Comparison of ENCODE assay signal across 30 cellular contexts in genomic region chr5:81070561-81070960, GRCh38.
"Had no signal": no experiment of that assay in that cellular context is flagged by ENCODE, and none has a peak within 500 bp of the region (broad histone marks: within the 10 kb centered on the region; RNA-seq: fewer than 3 reads in every experiment).

No MANE protein-coding gene starts in this region.

- H3K4me1 Mint-ChIP-seq: naive B cell; nephron progenitor cell; neural crest cell; stimulated activated effector memory CD8-positive, alpha-beta T cell treated with anti-CD3 and anti-CD28 coated beads, Interleukin-12 subunit alpha, Interleukin-12 subunit beta, amount 100 ng/mL, for 72 hours had no signal

- H3K27me3 Mint-ChIP-seq: naive thymus-derived CD8-positive, alpha-beta T cell; stimulated activated naive CD8-positive, alpha-beta T cell treated with anti-CD3 and anti-CD28 coated beads, Interleukin-15, Interleukin-2, amounts not matched to agents 100 ng/mL and 50 ng/mL, for 24 hours; type B pancreatic cell had no signal

- ATAC-seq: naive thymus-derived CD8-positive, alpha-beta T cell; natural killer cell treated with Interleukin-12 subunit alpha and Interleukin-12 subunit beta and Interleukin-15 and Interleukin-18, amount 100 ng/mL, for 72 hours; pancreas; right cardiac atrium; stimulated activated effector memory CD8-positive, alpha-beta T cell treated with anti-CD3 and anti-CD28 coated beads, Interleukin-12 subunit alpha, Interleukin-12 subunit beta, amount 100 ng/mL, for 72 hours; upper lobe of right lung had no signal

- H3K9me3 ChIP-seq: neutrophil, pancreas, prostate gland, right lobe of liver, sigmoid colon, stomach, suprapubic skin, testis, tibial artery, transverse colon, upper lobe of right lung, uterus had no signal

- H3K9me3 Mint-ChIP-seq: naive B cell; naive thymus-derived CD8-positive, alpha-beta T cell; natural killer cell treated with Interleukin-12 subunit alpha and Interleukin-12 subunit beta and Interleukin-15 and Interleukin-18, amount 100 ng/mL, for 72 hours; nephron progenitor cell; neural crest cell; stimulated activated effector memory CD8-positive, alpha-beta T cell treated with anti-CD3 and anti-CD28 coated beads, Interleukin-12 subunit alpha, Interleukin-12 subunit beta, amount 100 ng/mL, for 72 hours; stimulated activated naive CD8-positive, alpha-beta T cell treated with anti-CD3 and anti-CD28 coated beads, Interleukin-15, Interleukin-2, amounts not matched to agents 100 ng/mL and 50 ng/mL, for 24 hours; type B pancreatic cell had no signal

- H3K36me3 ChIP-seq: neutrophil, pancreas, prostate gland, right lobe of liver, sigmoid colon, stomach, suprapubic skin, tibial artery, transverse colon, upper lobe of right lung, uterus had no signal

- H3K36me3 Mint-ChIP-seq: naive B cell; natural killer cell treated with Interleukin-12 subunit alpha and Interleukin-12 subunit beta and Interleukin-15 and Interleukin-18, amount 100 ng/mL, for 72 hours; type B pancreatic cell had no signal

- H3K4me3 Mint-ChIP-seq: naive B cell; naive thymus-derived CD8-positive, alpha-beta T cell; natural killer cell treated with Interleukin-12 subunit alpha and Interleukin-12 subunit beta and Interleukin-15 and Interleukin-18, amount 100 ng/mL, for 72 hours; nephron progenitor cell; neural crest cell; stimulated activated effector memory CD8-positive, alpha-beta T cell treated with anti-CD3 and anti-CD28 coated beads, Interleukin-12 subunit alpha, Interleukin-12 subunit beta, amount 100 ng/mL, for 72 hours; stimulated activated naive CD8-positive, alpha-beta T cell treated with anti-CD3 and anti-CD28 coated beads, Interleukin-15, Interleukin-2, amounts not matched to agents 100 ng/mL and 50 ng/mL, for 24 hours; type B pancreatic cell had no signal

- H3K4me3 ChIP-seq: pancreas, prostate gland, right lobe of liver, sigmoid colon, stomach, suprapubic skin, testis, tibial artery, transverse colon, upper lobe of right lung, uterus had no signal

- DNase-seq: naive B cell; naive thymus-derived CD8-positive, alpha-beta T cell; nephron progenitor cell; nucleus accumbens; pancreas; retina; right lobe of liver; sigmoid colon; small intestine; stimulated activated CD4-positive, alpha-beta T cell treated with anti-CD3 and anti-CD28 coated beads, Interleukin-15, amount 100 ng/mL, for 24 hours; stimulated activated CD4-positive, alpha-beta T cell treated with anti-CD3 and anti-CD28 coated beads, Interleukin-2, amount 100 ng/mL, for 24 hours; stimulated activated CD4-positive, alpha-beta T cell treated with anti-CD3 and anti-CD28 coated beads, Interleukin-2, amount 100 ng/mL, for 48 hours; stimulated activated CD4-positive, alpha-beta T cell treated with anti-CD3 and anti-CD28 coated beads, Interleukin-4, amount 100 ng/mL, for 24 hours; stimulated activated naive CD4-positive, alpha-beta T cell treated with Interleukin-2 at 50 U/mL for 16 hours; stomach; substantia nigra; testis; tibial artery; transverse colon; upper lobe of right lung; uterus had no signal

- H3K27ac ChIP-seq: neutrophil, pancreas, prostate gland, right lobe of liver, sigmoid colon, stomach, suprapubic skin, testis, tibial artery, transverse colon, upper lobe of right lung, uterus had no signal

- FAIRE-seq: pancreas, small intestine had no signal

- H3K27ac Mint-ChIP-seq: naive B cell; natural killer cell treated with Interleukin-12 subunit alpha and Interleukin-12 subunit beta and Interleukin-15 and Interleukin-18, amount 100 ng/mL, for 72 hours; nephron progenitor cell; stimulated activated effector memory CD8-positive, alpha-beta T cell treated with anti-CD3 and anti-CD28 coated beads, Interleukin-12 subunit alpha, Interleukin-12 subunit beta, amount 100 ng/mL, for 72 hours; stimulated activated naive CD8-positive, alpha-beta T cell treated with anti-CD3 and anti-CD28 coated beads, Interleukin-15, Interleukin-2, amounts not matched to agents 100 ng/mL and 50 ng/mL, for 24 hours; type B pancreatic cell had no signal
